In genomic region chr2:47058061-47058931, GRCh38 we compare ENCODE assay signal across 8 cellular contexts.
DNase-seq lines count a peak whose midpoint lies in the region; ATAC-seq and TF ChIP-seq lines count a peak whose summit lies in the region.

No MANE protein-coding gene starts in this region.

- H3K4me3 Mint-ChIP-seq in MCF 10A (ENCODE audit: unreplicated experiment) = no peak overlapping the region
- peak overlapping the region; percentile 67 for H3K4me3 Mint-ChIP-seq in activated B cell treated with CpG ODN at 0.5 μM for 24 hours

- H3K36me3 ChIP-seq in mammary epithelial cell (ENCODE audit: insufficient read depth, low read length) (peaks cover 2% of the 10 kb centered on the region), right lobe of liver (peaks cover 0 to 2% (median 0%) of the 10 kb centered on the region in 4 donors), thoracic aorta (peaks cover 3% of the 10 kb centered on the region)

- DNase-seq in MCF 10A (ENCODE audit: unreplicated experiment) = peak; percentile 44
- DNase-seq in mammary epithelial cell = no peak
- DNase-seq in activated B cell treated with CpG ODN at 0.5 μM for 24 hours = no peak
- DNase-seq in right lobe of liver = no peak
- DNase-seq in thoracic aorta (ENCODE audit: low spot score) = no peak
- no peak for DNase-seq in stimulated activated naive CD4-positive, alpha-beta T cell treated with Interleukin-2 at 50 U/mL for 16 hours (lab: John Stamatoyannopoulos, UW)

- no peak overlapping the region for H2AFZ ChIP-seq in mammary epithelial cell (ENCODE audit: low read depth, low read length)

- H3K27me3 ChIP-seq in mammary epithelial cell (ENCODE audit: insufficient read depth, low read length) (no peaks in the 10 kb centered on the region), right lobe of liver (no peaks in the 10 kb centered on the region), thoracic aorta (replicated peaks; ENCODE audit: insufficient read depth) (no peaks in the 10 kb centered on the region)

- no peak overlapping the region for H3K4me3 ChIP-seq in mammary epithelial cell (replicated peaks in 1 of 3; ENCODE audit: insufficient read depth in 1 of 3, low read depth in 2 of 3, low read length in 3 of 3)
- no peak overlapping the region for H3K4me3 ChIP-seq in right lobe of liver
- H3K4me3 ChIP-seq in thoracic aorta = no peak overlapping the region

- ATAC-seq in activated B cell treated with CpG ODN at 0.5 μM for 24 hours (ENCODE audit: low read depth) (no peak), right lobe of liver (peak; percentile 34 to 74 (median 57)), thoracic aorta (ENCODE audit: insufficient number of reproducible peaks, low FRiP score, low read depth) (peak; percentile 65), GM21786 (IDR thresholded peaks at IDR 0.05; ENCODE audit: unreplicated experiment) (no peak), HG03378 (IDR thresholded peaks at IDR 0.05; ENCODE audit: unreplicated experiment) (no peak)

- H3K9ac ChIP-seq in mammary epithelial cell (ENCODE audit: insufficient read depth, low read length) = no peak overlapping the region

- H3K27ac Mint-ChIP-seq in MCF 10A (ENCODE audit: low read depth, unreplicated experiment) = no peak overlapping the region
- H3K27ac Mint-ChIP-seq in activated B cell treated with CpG ODN at 0.5 μM for 24 hours = peak overlapping the region; percentile 84

- POLR2A ChIA-PET in MCF 10A (lab: Yijun Ruan, JAX) (interaction anchor here (0.7 kb wide), 1 partner anchor 9 kb away, joined by 3 read pairs; no protein-coding TSS in a partner anchor), activated B cell treated with CpG ODN at 0.5 μM for 24 hours (lab: Charles Lee) (interaction anchor here (1.5 to 1.6 kb wide), 2 partner anchors 12 to 14 kb away, joined by 3 to 4 read pairs; no protein-coding TSS in a partner anchor)

- peaks cover 2% of the 10 kb centered on the region for H3K4me1 Mint-ChIP-seq in MCF 10A (ENCODE audit: insufficient read depth, unreplicated experiment)
- H3K4me1 Mint-ChIP-seq in activated B cell treated with CpG ODN at 0.5 μM for 24 hours = peaks cover 47% of the 10 kb centered on the region

- H3K4me1 ChIP-seq in mammary epithelial cell (ENCODE audit: insufficient read depth, low read length) (peaks cover 5% of the 10 kb centered on the region), right lobe of liver (peaks cover 0 to 25% (median 0%) of the 10 kb centered on the region in 4 donors), thoracic aorta (ENCODE audit: control insufficient read depth in 1 of 2, low read depth in 2 of 2) (peaks cover 33 to 62% of the 10 kb centered on the region in 2 donors)

- TF ChIP-seq POLR2A in right lobe of liver (IDR thresholded peaks at IDR 0.05) = no peak

- BruUV-seq in MCF 10A (replicated peaks; lab: Mats Ljungman, UMichigan) (no TSS peak), mammary epithelial cell (replicated peaks; lab: Mats Ljungman, UMichigan) (no TSS peak)

- in situ Hi-C loops in mammary epithelial cell (cut with MboI; ENCODE audit: low sequenced_read_pairs in 2 of 2) = no loop called here

- no peaks in the 10 kb centered on the region for H3K79me2 ChIP-seq in mammary epithelial cell (ENCODE audit: insufficient read depth, low read length)

- dilution Hi-C loops in mammary epithelial cell (cut with HindIII; ENCODE audit: low sequenced_read_pairs) = no loop called here

- H3K27me3 Mint-ChIP-seq in MCF 10A (ENCODE audit: insufficient read depth, unreplicated experiment) = no peaks in the 10 kb centered on the region
- H3K27me3 Mint-ChIP-seq in activated B cell treated with CpG ODN at 0.5 μM for 24 hours = no peaks in the 10 kb centered on the region

- no peaks in the 10 kb centered on the region for H3K9me3 ChIP-seq in mammary epithelial cell (replicated peaks; ENCODE audit: insufficient read depth, low read length)
- no peaks in the 10 kb centered on the region for H3K9me3 ChIP-seq in right lobe of liver
- no peaks in the 10 kb centered on the region for H3K9me3 ChIP-seq in thoracic aorta

- TF ChIP-seq CTCF in MCF 10A (IDR thresholded peaks at IDR 0.05; ENCODE audit: unreplicated experiment) (no peak), mammary epithelial cell (conservative IDR thresholded peaks at IDR 0.05 in 1 of 2, IDR thresholded peaks at IDR 0.05 in 1 of 2; ENCODE audit: extremely low read depth in 1 of 2, insufficient read depth in 1 of 2, low read depth in 1 of 2, low read length in 2 of 2) (no peak), activated B cell treated with CpG ODN at 0.5 μM for 24 hours (IDR thresholded peaks at IDR 0.05) (no peak), right lobe of liver (IDR thresholded peaks at IDR 0.05) (no peak), thoracic aorta (IDR thresholded peaks at IDR 0.05) (no peak)

- H3K36me3 Mint-ChIP-seq in MCF 10A (ENCODE audit: insufficient read depth, unreplicated experiment) = peaks cover 36% of the 10 kb centered on the region
- H3K36me3 Mint-ChIP-seq in activated B cell treated with CpG ODN at 0.5 μM for 24 hours (ENCODE audit: low read depth) = peaks cover 71% of the 10 kb centered on the region

- H4K20me1 ChIP-seq in mammary epithelial cell (ENCODE audit: insufficient read depth, low read length) = no peaks in the 10 kb centered on the region

- no peak overlapping the region for H3K4me2 ChIP-seq in mammary epithelial cell (ENCODE audit: insufficient read depth, low read depth, low read length)

- H3K9me3 Mint-ChIP-seq in MCF 10A (ENCODE audit: unreplicated experiment) = no peaks in the 10 kb centered on the region
- H3K9me3 Mint-ChIP-seq in activated B cell treated with CpG ODN at 0.5 μM for 24 hours = no peaks in the 10 kb centered on the region

- H3K27ac ChIP-seq in mammary epithelial cell (ENCODE audit: insufficient read depth, low read depth, low read length) = no peak overlapping the region
- H3K27ac ChIP-seq in right lobe of liver = peak overlapping the region; percentile 31 to 60 (median 59)
- H3K27ac ChIP-seq in thoracic aorta = peak overlapping the region; percentile 69 to 91

- CTCF ChIA-PET in MCF 10A (lab: Yijun Ruan, JAX) = interaction anchor here (0.6 kb wide), 1 partner anchor 69 kb away, joined by 3 read pairs; no protein-coding TSS in a partner anchor
- CTCF ChIA-PET in mammary epithelial cell (lab: Charles Lee; ENCODE audit: low non-redundant PET) = interaction anchor here (0.6 kb wide), 1 partner anchor 18 kb away, joined by 3 read pairs; no protein-coding TSS in a partner anchor
- CTCF ChIA-PET in activated B cell treated with CpG ODN at 0.5 μM for 24 hours (lab: Charles Lee) = no interaction called here

- intact Hi-C loops in MCF 10A (cut with micrococcal nuclease) (no loop called here), mammary epithelial cell (cut with micrococcal nuclease) (no loop called here), activated B cell treated with CpG ODN at 0.5 μM for 24 hours (cut with micrococcal nuclease) (no loop called here), right lobe of liver (cut with DNase I) (no loop called here)

- 89% methylated on average over 10 of the region's 11 CpGs for WGBS in mammary epithelial cell (ENCODE audit: low coverage, missing lambda C conversion rate)
- WGBS in right lobe of liver (ENCODE audit: insufficient coverage, low coverage, low lambda C conversion rate, missing lambda C conversion rate) = 43% methylated on average over 5 of the region's 11 CpGs

Comparison
In these comparisons a context has a peak if more than half of its experiments do, and no peak if none do; other contexts are left out.
1. ATAC-seq: peak in right lobe of liver (4 of 4) and thoracic aorta (single experiment); none in activated B cell treated with CpG ODN at 0.5 μM for 24 hours (single experiment), GM21786 (single experiment) and HG03378 (single experiment).